ENCODE assay signal across 23 cellular contexts in the genomic region with DNA sequence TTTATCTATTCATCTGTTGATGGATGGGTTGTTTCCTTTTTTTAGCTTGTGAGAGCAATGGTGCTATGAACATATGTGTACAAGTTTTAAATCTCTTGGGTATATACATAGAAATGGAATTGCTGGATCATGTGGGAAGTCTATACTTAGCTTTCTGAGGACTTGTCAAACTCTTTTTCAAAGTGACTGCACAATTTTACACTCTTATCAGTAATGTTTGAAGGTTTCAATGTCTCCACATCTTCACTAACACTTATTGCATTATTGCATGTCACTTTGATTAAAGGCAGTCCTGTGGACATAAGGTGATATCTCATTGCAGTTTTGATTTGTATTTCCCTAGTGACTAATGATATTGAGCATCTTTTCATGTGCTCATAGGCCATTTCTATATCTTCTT.
A peak's percentile ranks its signal among the peaks of the same experiment; 100 is the strongest.
DNase-seq lines count a peak whose midpoint lies in the region; ATAC-seq, FAIRE-seq and TF ChIP-seq lines count a peak whose summit lies in the region.
"Had no signal": no experiment of that assay in that cellular context is flagged by ENCODE, and none has a peak within 500 bp of the region (broad histone marks: within the 10 kb centered on the region; RNA-seq: fewer than 3 reads in every experiment).

No MANE protein-coding gene starts in this region.

- no peak overlapping the region for H3K9ac ChIP-seq in BLaER1
- H3K9ac ChIP-seq: BLaER1 treated with 17β-estradiol and CSF1 and Interleukin-3, amounts not matched to agents 10 nM and 100 nM; GM23248 had no signal

- H3K27ac Mint-ChIP-seq in stimulated activated naive CD8-positive, alpha-beta T cell treated with anti-CD3 and anti-CD28 coated beads, Interleukin-15, amount 100 ng/mL, for 72 hours: no peak overlapping the region
- H3K27ac Mint-ChIP-seq: B cell; CD14-positive monocyte; CD4-positive, alpha-beta T cell; CD8-positive, alpha-beta memory T cell had no signal

- peak overlapping the region; percentile 26 for H3K4me2 ChIP-seq in BLaER1

- H4K20me1 ChIP-seq in BLaER1: no peaks in the 10 kb centered on the region
- H4K20me1 ChIP-seq: BLaER1 treated with 17β-estradiol and CSF1 and Interleukin-3, amounts not matched to agents 10 nM and 100 nM had no signal

- no peak for TF ChIP-seq POLR2A in esophagus muscularis mucosa (IDR thresholded peaks at IDR 0.05; ENCODE audit: low read depth)

- H3K4me1 ChIP-seq in BLaER1 (peaks cover 31% of the 10 kb centered on the region), heart right ventricle (peaks cover 0 to 11% (median 0%) of the 10 kb centered on the region in 9 donors), esophagus muscularis mucosa (no peaks in the 10 kb centered on the region)

- H3K4me3 Mint-ChIP-seq in stimulated activated naive CD8-positive, alpha-beta T cell treated with anti-CD3 and anti-CD28 coated beads, Interleukin-15, amount 100 ng/mL, for 72 hours: no peak overlapping the region
- H3K4me3 Mint-ChIP-seq: B cell; CD14-positive monocyte; CD4-positive, alpha-beta T cell; CD8-positive, alpha-beta memory T cell had no signal

- H3K27ac ChIP-seq in BLaER1: no peak overlapping the region
- peak overlapping the region in 8 of 10 donors; percentile 7 to 77 (median 55) for H3K27ac ChIP-seq in heart right ventricle
- no peak overlapping the region for H3K27ac ChIP-seq in esophagus muscularis mucosa (replicated peaks in 1 of 4)
- H3K27ac ChIP-seq: BLaER1 treated with 17β-estradiol and CSF1 and Interleukin-3, amounts not matched to agents 10 nM and 100 nM; GM23248 had no signal

- FAIRE-seq in GM19239 (lab: Jason Lieb, UNC): peak; percentile 26
- FAIRE-seq: D721Med, GM12878, H1 had no signal

- peaks cover 0 to 14% of the 10 kb centered on the region in 2 donors for H3K9me3 Mint-ChIP-seq in stimulated activated naive CD8-positive, alpha-beta T cell treated with anti-CD3 and anti-CD28 coated beads, Interleukin-15, amount 100 ng/mL, for 72 hours

- H3K9me3 ChIP-seq in BLaER1 (no peaks in the 10 kb centered on the region), heart right ventricle (peaks cover 0 to 18% (median 0%) of the 10 kb centered on the region in 11 donors), esophagus muscularis mucosa (no peaks in the 10 kb centered on the region)

- no peaks in the 10 kb centered on the region for H3K36me3 ChIP-seq in BLaER1
- H3K36me3 ChIP-seq in heart right ventricle: no peaks in the 10 kb centered on the region
- no peaks in the 10 kb centered on the region for H3K36me3 ChIP-seq in esophagus muscularis mucosa
- H3K36me3 ChIP-seq: BLaER1 treated with 17β-estradiol and CSF1 and Interleukin-3, amounts not matched to agents 10 nM and 100 nM had no signal

- H3K4me1 Mint-ChIP-seq in stimulated activated naive CD8-positive, alpha-beta T cell treated with anti-CD3 and anti-CD28 coated beads, Interleukin-15, amount 100 ng/mL, for 72 hours: no peaks in the 10 kb centered on the region
- H3K4me1 Mint-ChIP-seq: B cell; CD14-positive monocyte; CD8-positive, alpha-beta memory T cell had no signal

- TF ChIP-seq CTCF in heart right ventricle (IDR thresholded peaks at IDR 0.05): no peak
- no peak for TF ChIP-seq CTCF in esophagus muscularis mucosa (IDR thresholded peaks at IDR 0.05)

- ATAC-seq in heart right ventricle: peak; percentile 67 to 97 (median 94)
- peak; percentile 97 for ATAC-seq in left ventricle myocardium superior
- ATAC-seq in stimulated activated naive CD8-positive, alpha-beta T cell treated with anti-CD3 and anti-CD28 coated beads, Interleukin-15, amount 100 ng/mL, for 72 hours: no peak
- ATAC-seq in HG03025 (IDR thresholded peaks at IDR 0.05; ENCODE audit: low FRiP score, unreplicated experiment): no peak
- ATAC-seq in GM21381 (IDR thresholded peaks at IDR 0.05; ENCODE audit: unreplicated experiment): no peak
- ATAC-seq: GM12878 had no signal

- no peaks in the 10 kb centered on the region for H3K27me3 Mint-ChIP-seq in stimulated activated naive CD8-positive, alpha-beta T cell treated with anti-CD3 and anti-CD28 coated beads, Interleukin-15, amount 100 ng/mL, for 72 hours
- H3K27me3 Mint-ChIP-seq: B cell; CD4-positive, alpha-beta T cell; CD8-positive, alpha-beta memory T cell had no signal

- H3K4me3 ChIP-seq in BLaER1 (no peak overlapping the region), heart right ventricle (no peak overlapping the region), esophagus muscularis mucosa (no peak overlapping the region)
- H3K4me3 ChIP-seq: BLaER1 treated with 17β-estradiol and CSF1 and Interleukin-3, amounts not matched to agents 10 nM and 100 nM; GM12878; GM23248 had no signal

- H3K27me3 ChIP-seq in BLaER1 (no peaks in the 10 kb centered on the region), heart right ventricle (no peaks in the 10 kb centered on the region), esophagus muscularis mucosa (no peaks in the 10 kb centered on the region)
- H3K27me3 ChIP-seq: BLaER1 treated with 17β-estradiol and CSF1 and Interleukin-3, amounts not matched to agents 10 nM and 100 nM had no signal

- intact Hi-C loops in heart right ventricle (cut with DNase I) (loop anchor here in 2 of 10 donors (2.0 to 10.0 kb wide), 2 partner anchors 30 to 164 kb away; a partner anchor contains a TSS), left ventricle myocardium superior (cut with micrococcal nuclease) (no loop called here), esophagus muscularis mucosa (cut with DNase I) (no loop called here)

- DNase-seq in GM19239 (ENCODE audit: insufficient read length, low spot score) (no peak), heart right ventricle (no peak), left ventricle myocardium superior (no peak), esophagus muscularis mucosa (ENCODE audit: extremely low spot score) (no peak)
- no peak for DNase-seq in stimulated activated naive CD8-positive, alpha-beta T cell treated with anti-CD3 and anti-CD28 coated beads, Interleukin-15, amount 100 ng/mL, for 72 hours
- DNase-seq: CD4-positive, alpha-beta T cell; CD8-positive, alpha-beta memory T cell; DMS 273 treated with DMSO at 0.1 percent for 48 hours; DMS79; EL; GDM1; GM23248; H7; HCEC 1CT had no signal

- TF ChIP-seq EP300 in esophagus muscularis mucosa (IDR thresholded peaks at IDR 0.05): no peak

Comparison
In these comparisons a context has a peak if more than half of its experiments do, and no peak if none do; other contexts are left out.
1. H3K27ac ChIP-seq: peak in heart right ventricle (8 of 10); none in BLaER1 (single experiment) and esophagus muscularis mucosa (0 of 4).
2. ATAC-seq: peak in heart right ventricle (8 of 8) and left ventricle myocardium superior (single experiment); none in stimulated activated naive CD8-positive, alpha-beta T cell treated with anti-CD3 and anti-CD28 coated beads, Interleukin-15, amount 100 ng/mL, for 72 hours (single experiment), HG03025 (single experiment) and GM21381 (single experiment).